In the genomic region with DNA sequence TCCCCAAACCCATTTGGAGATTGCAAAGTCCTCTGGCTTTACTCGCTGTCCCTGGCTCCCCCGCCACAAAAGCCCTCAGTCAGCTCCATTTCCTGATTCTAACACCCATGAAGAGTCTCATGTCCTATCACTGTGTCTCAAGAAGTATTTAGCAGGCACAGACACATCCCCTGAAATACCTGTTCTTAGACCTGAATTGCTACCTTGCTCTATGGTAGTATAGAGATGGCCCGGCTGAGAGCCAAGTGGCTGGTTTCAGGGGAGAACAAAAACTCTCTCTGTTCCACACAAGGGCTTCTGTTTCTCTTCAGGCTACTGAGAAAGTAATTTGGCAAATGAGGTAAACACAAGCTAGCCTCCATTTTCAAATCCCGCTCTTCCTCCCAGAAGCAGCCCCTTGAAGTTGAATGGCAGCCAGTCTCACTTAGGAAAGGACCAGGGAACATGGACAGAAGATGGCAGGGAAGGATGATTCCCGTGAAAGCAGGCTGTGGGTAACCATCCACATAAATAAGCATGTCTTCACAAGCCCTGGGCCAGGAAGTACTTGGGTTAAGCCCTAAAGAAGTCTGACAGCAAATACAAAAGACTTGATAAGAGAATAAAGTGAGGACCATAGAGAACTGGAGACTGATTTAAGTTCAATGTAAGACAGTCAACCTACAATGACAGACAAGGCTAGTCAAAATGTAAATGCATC, we compare ENCODE assay signal across 24 cellular contexts.
DNase-seq lines count a peak whose midpoint lies in the region; ATAC-seq and TF ChIP-seq lines count a peak whose summit lies in the region.
"Had no signal": no experiment of that assay in that cellular context is flagged by ENCODE, and none has a peak within 500 bp of the region (broad histone marks: within the 10 kb centered on the region; RNA-seq: fewer than 3 reads in every experiment).

No MANE protein-coding gene starts in this region.

- no peak overlapping the region for H2AFZ ChIP-seq in neural cell (ENCODE audit: low read depth, low read length)

- H3K9me3 ChIP-seq in cardiac muscle cell (ENCODE audit: low read depth), result no peaks in the 10 kb centered on the region
- H3K9me3 ChIP-seq in heart left ventricle, result no peaks in the 10 kb centered on the region
- H3K9me3 ChIP-seq in neural cell (ENCODE audit: low read length), result no peaks in the 10 kb centered on the region
- H3K9me3 ChIP-seq in left lung, result no peaks in the 10 kb centered on the region
- H3K9me3 ChIP-seq: HAP-1, right atrium auricular region, upper lobe of left lung had no signal

- H3K4me1 ChIP-seq in cardiac muscle cell (ENCODE audit: low read depth) (peaks cover 93% of the 10 kb centered on the region), heart left ventricle (peaks cover 0 to 80% (median 23%) of the 10 kb centered on the region in 12 donors), left lung (peaks cover 0 to 7% of the 10 kb centered on the region in 2 donors)
- H3K4me1 ChIP-seq: HAP-1 had no signal

- intact Hi-C loops in heart left ventricle (cut with DNase I) (loop anchor here in 2 of 10 donors (5.0 kb wide), 2 partner anchors 49 to 54 kb away; no protein-coding TSS in a partner anchor), left lung (cut with DNase I) (no loop called here)

- ATAC-seq in heart left ventricle (no peak), left lung (no peak)
- no peak for ATAC-seq in stimulated activated naive CD8-positive, alpha-beta T cell treated with anti-CD3 and anti-CD28 coated beads, Interleukin-15, Interleukin-2, amounts not matched to agents 100 U/mL and 50 U/mL, for 24 hours

- TF ChIP-seq CTCF in cardiac muscle cell (IDR thresholded peaks at IDR 0.05; ENCODE audit: low read depth, low read length) (no peak), heart left ventricle (IDR thresholded peaks at IDR 0.05) (no peak), neural cell (IDR thresholded peaks at IDR 0.05; ENCODE audit: poor library complexity, severe bottlenecking) (no peak), left lung (IDR thresholded peaks at IDR 0.05) (no peak)

- no peaks in the 10 kb centered on the region for H3K9me2 ChIP-seq in neural cell (ENCODE audit: insufficient read depth, low read length)

- no peaks in the 10 kb centered on the region for H3F3A ChIP-seq in neural cell (ENCODE audit: insufficient read depth, low read length, poor library complexity, severe bottlenecking)

- TF ChIP-seq EP300 in neural cell (conservative IDR thresholded peaks at IDR 0.05; ENCODE audit: poor library complexity, severe bottlenecking), result no peak

- H3K4me3 ChIP-seq in cardiac muscle cell, result no peak overlapping the region
- H3K4me3 ChIP-seq in heart left ventricle, result no peak overlapping the region
- no peak overlapping the region for H3K4me3 ChIP-seq in neural cell (ENCODE audit: low read length)
- no peak overlapping the region for H3K4me3 ChIP-seq in left lung
- H3K4me3 ChIP-seq: HAP-1, right atrium auricular region, upper lobe of left lung had no signal

- H3K36me3 ChIP-seq in cardiac muscle cell, result no peaks in the 10 kb centered on the region
- no peaks in the 10 kb centered on the region for H3K36me3 ChIP-seq in heart left ventricle
- H3K36me3 ChIP-seq in neural cell (ENCODE audit: insufficient read depth, low read length), result no peaks in the 10 kb centered on the region
- H3K36me3 ChIP-seq in left lung, result no peaks in the 10 kb centered on the region
- H3K36me3 ChIP-seq: HAP-1, right atrium auricular region, upper lobe of left lung had no signal

- H3K27me3 ChIP-seq in cardiac muscle cell (no peaks in the 10 kb centered on the region), heart left ventricle (no peaks in the 10 kb centered on the region), neural cell (ENCODE audit: insufficient read depth, low read depth, low read length) (no peaks in the 10 kb centered on the region), left lung (no peaks in the 10 kb centered on the region)
- H3K27me3 ChIP-seq: right atrium auricular region, upper lobe of left lung had no signal

- DNase-seq in cardiac muscle cell (ENCODE audit: low read depth in 1 of 2, low spot score in 1 of 2), result no peak
- no peak for DNase-seq in heart left ventricle
- DNase-seq in epithelial cell of prostate (ENCODE audit: low read depth, low spot score), result peak; percentile 75
- peak; percentile 65 for DNase-seq in ureter (ENCODE audit: low spot score)
- DNase-seq in stimulated activated naive CD8-positive, alpha-beta T cell treated with anti-CD3 and anti-CD28 coated beads, Interleukin-15, Interleukin-2, amounts not matched to agents 100 U/mL and 50 U/mL, for 24 hours, result no peak
- no peak for DNase-seq in COLO668 (lab: John Stamatoyannopoulos, UW; ENCODE audit: unreplicated experiment)
- DNase-seq in left lung, result no peak
- DNase-seq: activated naive CD4-positive, alpha-beta T cell treated with anti-CD3 and anti-CD28 coated beads, Interleukin-2, amount 10 ng/mL, durations not matched to agents 7 days and 5 days; AML-193; DMS79 treated with DMSO at 0.1 percent for 48 hours; glutamatergic neuron; IMR-90; left cardiac atrium; NCI-H1092; NCI-H187; NCI-H226; NCI-H774; Right ventricle myocardium superior; stimulated activated CD4-positive, alpha-beta T cell treated with anti-CD3 and anti-CD28 coated beads, Interleukin-12 subunit alpha, Interleukin-12 subunit beta, amount 100 ng/mL, for 4 hours; T-helper 9 cell; upper lobe of left lung had no signal

- no peak overlapping the region for H3K9ac ChIP-seq in neural cell (ENCODE audit: low read length)

- H3K27ac ChIP-seq in cardiac muscle cell, result peak overlapping the region; percentile 85
- peak overlapping the region in 3 of 12 donors; percentile 4 to 32 (median 21) for H3K27ac ChIP-seq in heart left ventricle
- H3K27ac ChIP-seq in epithelial cell of prostate, result peak overlapping the region; percentile 74
- H3K27ac ChIP-seq in neural cell (ENCODE audit: low read length), result peak overlapping the region; percentile 51
- no peak overlapping the region for H3K27ac ChIP-seq in left lung
- H3K27ac ChIP-seq: right atrium auricular region, upper lobe of left lung had no signal

- H3K79me2 ChIP-seq in neural cell (replicated peaks; ENCODE audit: insufficient read depth, low read length), result peaks cover 3% of the 10 kb centered on the region

- no peak for TF ChIP-seq POLR2A in heart left ventricle (IDR thresholded peaks at IDR 0.05)

- H3K4me2 ChIP-seq in neural cell (ENCODE audit: low read length), result no peak overlapping the region

- no peak for TF ChIP-seq RAD21 in neural cell (conservative IDR thresholded peaks at IDR 0.05)

- 82 to 88% (median 84%) methylated on average over 5 of the region's 5 CpGs for WGBS in heart left ventricle, 4 donors

- H4K20me1 ChIP-seq in neural cell (ENCODE audit: insufficient read depth), result no peaks in the 10 kb centered on the region

TF ChIP-seq in neural cell, 6 proteins besides CTCF, POLR2A, EP300 and RAD21:
- TF ChIP-seq EZH2 (IDR thresholded peaks at IDR 0.05; ENCODE audit: borderline replicate concordance, insufficient read depth, low read length, poor library complexity, severe bottlenecking) (no peak), MXI1 (conservative IDR thresholded peaks at IDR 0.05; ENCODE audit: poor library complexity, severe bottlenecking) (no peak), TAF1 (IDR thresholded peaks at IDR 0.05; ENCODE audit: low read depth) (no peak), POLR2AphosphoS5 (IDR thresholded peaks at IDR 0.05) (no peak), SMC3 (conservative IDR thresholded peaks at IDR 0.05; ENCODE audit: poor library complexity) (no peak)
- TF ChIP-seq, protein P1, sequence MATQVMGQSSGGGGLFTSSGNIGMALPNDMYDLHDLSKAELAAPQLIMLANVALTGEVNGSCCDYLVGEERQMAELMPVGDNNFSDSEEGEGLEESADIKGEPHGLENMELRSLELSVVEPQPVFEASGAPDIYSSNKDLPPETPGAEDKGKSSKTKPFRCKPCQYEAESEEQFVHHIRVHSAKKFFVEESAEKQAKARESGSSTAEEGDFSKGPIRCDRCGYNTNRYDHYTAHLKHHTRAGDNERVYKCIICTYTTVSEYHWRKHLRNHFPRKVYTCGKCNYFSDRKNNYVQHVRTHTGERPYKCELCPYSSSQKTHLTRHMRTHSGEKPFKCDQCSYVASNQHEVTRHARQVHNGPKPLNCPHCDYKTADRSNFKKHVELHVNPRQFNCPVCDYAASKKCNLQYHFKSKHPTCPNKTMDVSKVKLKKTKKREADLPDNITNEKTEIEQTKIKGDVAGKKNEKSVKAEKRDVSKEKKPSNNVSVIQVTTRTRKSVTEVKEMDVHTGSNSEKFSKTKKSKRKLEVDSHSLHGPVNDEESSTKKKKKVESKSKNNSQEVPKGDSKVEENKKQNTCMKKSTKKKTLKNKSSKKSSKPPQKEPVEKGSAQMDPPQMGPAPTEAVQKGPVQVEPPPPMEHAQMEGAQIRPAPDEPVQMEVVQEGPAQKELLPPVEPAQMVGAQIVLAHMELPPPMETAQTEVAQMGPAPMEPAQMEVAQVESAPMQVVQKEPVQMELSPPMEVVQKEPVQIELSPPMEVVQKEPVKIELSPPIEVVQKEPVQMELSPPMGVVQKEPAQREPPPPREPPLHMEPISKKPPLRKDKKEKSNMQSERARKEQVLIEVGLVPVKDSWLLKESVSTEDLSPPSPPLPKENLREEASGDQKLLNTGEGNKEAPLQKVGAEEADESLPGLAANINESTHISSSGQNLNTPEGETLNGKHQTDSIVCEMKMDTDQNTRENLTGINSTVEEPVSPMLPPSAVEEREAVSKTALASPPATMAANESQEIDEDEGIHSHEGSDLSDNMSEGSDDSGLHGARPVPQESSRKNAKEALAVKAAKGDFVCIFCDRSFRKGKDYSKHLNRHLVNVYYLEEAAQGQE (IDR thresholded peaks at IDR 0.05; ENCODE audit: borderline replicate concordance), result no peak
TF ChIP-seq in neural cell: peak in this region for 0.

Comparison
In these comparisons a context has a peak if more than half of its experiments do, and no peak if none do; other contexts are left out.
1. DNase-seq: peak in epithelial cell of prostate (single experiment) and ureter (single experiment); none in cardiac muscle cell (0 of 2), heart left ventricle (0 of 5), stimulated activated naive CD8-positive, alpha-beta T cell treated with anti-CD3 and anti-CD28 coated beads, Interleukin-15, Interleukin-2, amounts not matched to agents 100 U/mL and 50 U/mL, for 24 hours (single experiment), COLO668 (single experiment) and left lung (0 of 2).
2. H3K27ac ChIP-seq: peak in cardiac muscle cell (single experiment), epithelial cell of prostate (single experiment) and neural cell (single experiment); none in left lung (0 of 2).